10 cellular contexts compared by ENCODE assay signal in the genomic region with DNA sequence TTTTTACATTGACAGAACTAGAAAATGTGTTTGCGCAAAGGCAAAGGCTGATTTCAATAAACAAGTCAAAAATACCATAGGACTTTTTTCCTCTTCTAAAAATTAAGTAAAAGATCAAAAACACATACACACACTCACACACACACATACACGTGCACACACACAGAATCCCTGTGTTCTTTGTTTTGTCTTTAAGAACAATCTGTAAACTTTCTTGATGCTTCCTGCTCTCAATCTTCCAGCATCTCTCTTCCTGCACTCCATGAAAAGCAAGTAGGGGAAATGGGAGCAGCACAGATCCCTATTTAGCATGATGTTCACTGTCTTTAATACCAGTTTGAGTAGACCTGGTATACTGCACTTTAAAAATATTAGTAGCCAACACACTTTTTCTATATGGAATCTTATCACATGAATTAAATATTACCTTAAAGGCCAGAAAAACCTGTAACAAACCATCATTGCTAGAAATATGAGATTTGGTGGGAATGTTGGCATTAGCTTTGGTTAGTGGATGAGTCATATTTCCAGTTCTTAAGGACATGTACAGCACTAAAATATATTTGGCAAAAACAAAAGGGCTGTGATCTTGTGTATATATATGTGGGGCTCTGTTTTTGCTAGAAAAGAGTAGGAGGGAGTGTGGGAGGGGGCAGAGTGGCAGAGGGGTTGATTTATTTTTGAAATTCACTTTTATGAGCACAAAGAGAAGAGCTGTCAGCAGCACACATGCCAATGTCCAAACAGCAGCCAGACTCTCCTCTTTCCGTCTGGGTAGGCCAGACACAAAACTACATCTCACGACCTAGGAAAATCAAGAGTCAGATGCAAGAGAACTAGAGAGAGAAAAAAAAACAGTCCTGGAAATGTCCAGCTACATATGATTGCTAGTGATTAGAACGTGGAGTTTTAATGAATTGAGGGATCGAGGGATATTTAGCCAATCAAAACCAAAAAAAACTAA. TPM values are rescaled to one million over a fixed set of nuclear protein-coding genes. Genes with fewer than 3 reads are reported as not detected.
DNase-seq lines count a peak whose midpoint lies in the region; ATAC-seq and TF ChIP-seq lines count a peak whose summit lies in the region.
"Had no signal": no experiment of that assay in that cellular context is flagged by ENCODE, and none has a peak within 500 bp of the region (broad histone marks: within the 10 kb centered on the region; RNA-seq: fewer than 3 reads in every experiment).

No MANE protein-coding gene starts in this region.

- H3K4me1 ChIP-seq in right lobe of liver (peaks cover 0 to 57% (median 19%) of the 10 kb centered on the region in 4 donors), transverse colon (peaks cover 17 to 68% (median 39%) of the 10 kb centered on the region in 4 donors)

- TF ChIP-seq CTCF in cardiac fibroblast (IDR thresholded peaks at IDR 0.05; ENCODE audit: low read depth, low read length) (no peak), right lobe of liver (IDR thresholded peaks at IDR 0.05) (no peak), transverse colon (IDR thresholded peaks at IDR 0.05) (no peak)

- no peak for TF ChIP-seq EP300 in transverse colon (IDR thresholded peaks at IDR 0.05; ENCODE audit: low read depth)

- DNase-seq in NCI-H446 treated with DMSO at 0.1 percent for 48 hours (lab: John Stamatoyannopoulos, UW) (peak; percentile 34), NCI-H446 (lab: John Stamatoyannopoulos, UW) (no peak), cardiac fibroblast (ENCODE audit: low read depth in 2 of 2) (peak; percentile 63), right lobe of liver (no peak), transverse colon (no peak), cerebellum (ENCODE audit: low spot score) (no peak)
- DNase-seq in activated T-cell treated with anti-CD3 and anti-CD28 coated beads, Interleukin-2, amount 50 U/mL, for 48 hours: no peak
- DNase-seq in stimulated activated naive CD4-positive, alpha-beta T cell treated with Interleukin-2 at 50 U/mL for 16 hours (lab: John Stamatoyannopoulos, UW): no peak

- intact Hi-C loops in right lobe of liver (cut with DNase I): no loop called here
- intact Hi-C loops in transverse colon (cut with DNase I; ENCODE audit: low total_unique reads): no loop called here

- H3K27ac ChIP-seq in right lobe of liver (peak overlapping the region in 2 of 3 donors; percentile 12 to 98), transverse colon (peak overlapping the region; percentile 52 to 59 (median 54))

- no peak overlapping the region for H3K4me3 ChIP-seq in cardiac fibroblast (replicated peaks in 1 of 2; ENCODE audit: low read depth in 2 of 2, low read length in 2 of 2)
- no peak overlapping the region for H3K4me3 ChIP-seq in right lobe of liver
- no peak overlapping the region for H3K4me3 ChIP-seq in transverse colon

- 58% methylated on average over 6 of the region's 6 CpGs for WGBS in right lobe of liver (ENCODE audit: insufficient coverage, low coverage, low lambda C conversion rate, missing lambda C conversion rate)
- 49 to 67% methylated on average over 6 of the region's 6 CpGs for WGBS in transverse colon (ENCODE audit: low coverage in 1 of 2), 2 donors

- no peak for ATAC-seq in right lobe of liver
- ATAC-seq: activated T-helper 17 cell treated with anti-CD3 and anti-CD28 coated beads, Interleukin-2, amount 50 U/mL, for 72 hours; HCT116 had no signal

- H3K27me3 ChIP-seq in right lobe of liver (no peaks in the 10 kb centered on the region), transverse colon (peaks cover 4% of the 10 kb centered on the region)

- H3K9me3 ChIP-seq in right lobe of liver (no peaks in the 10 kb centered on the region), transverse colon (no peaks in the 10 kb centered on the region)

- in situ Hi-C loops in transverse colon (cut with MboI; ENCODE audit: low pct_ligation_motif_present in 1 of 4, low pct_unique_long_range_greater_than_20kb in 1 of 4, low sequenced_read_pairs in 3 of 4): loop anchor here in 1 of 4 donors (25.0 kb wide), 1 partner anchor 179 kb away; no protein-coding TSS in a partner anchor

- H3K36me3 ChIP-seq in right lobe of liver: no peaks in the 10 kb centered on the region
- no peaks in the 10 kb centered on the region for H3K36me3 ChIP-seq in transverse colon

- no peak for TF ChIP-seq POLR2A in right lobe of liver (IDR thresholded peaks at IDR 0.05)
- TF ChIP-seq POLR2A in transverse colon (IDR thresholded peaks at IDR 0.05): no peak

RNA-seq across cellular contexts. Expression of gene PTPRK, which starts 4.6 kb away (rescaled TPM):
- total RNA-seq in right lobe of liver: 10 to 100 TPM; 27.7 to 54.5 (median 35.7) TPM
- 100 to 1,000 TPM in 2 of 4 donors, 10 to 100 TPM in 2; 88.0 to 187 (median 136) TPM for total RNA-seq in transverse colon
- total RNA-seq in cerebellum: 86.3 TPM

Comparison
In these comparisons a context has a peak if more than half of its experiments do, and no peak if none do; other contexts are left out.
1. DNase-seq: peak in NCI-H446 treated with DMSO at 0.1 percent for 48 hours (single experiment) and cardiac fibroblast (2 of 2); none in NCI-H446 (0 of 2), right lobe of liver (0 of 3), transverse colon (single experiment), activated T-cell treated with anti-CD3 and anti-CD28 coated beads, Interleukin-2, amount 50 U/mL, for 48 hours (0 of 2), stimulated activated naive CD4-positive, alpha-beta T cell treated with Interleukin-2 at 50 U/mL for 16 hours (single experiment) and cerebellum (single experiment).